ENCODE assay signal across 25 cellular contexts in genomic region chr4:172152284-172152683, GRCh38.
DNase-seq lines count a peak whose midpoint lies in the region; ATAC-seq, FAIRE-seq and TF ChIP-seq lines count a peak whose summit lies in the region.
"Had no signal": no experiment of that assay in that cellular context is flagged by ENCODE, and none has a peak within 500 bp of the region (broad histone marks: within the 10 kb centered on the region; RNA-seq: fewer than 3 reads in every experiment).

No MANE protein-coding gene starts in this region.

- H2AFZ ChIP-seq in MM.1S (ENCODE audit: low read length) (0 out of 2 replicates have a peak overlapping the region, but pooled peaks have one; percentile 4), astrocyte (ENCODE audit: low read depth, low read length) (peak overlapping the region; percentile 5)

- H3K36me3 Mint-ChIP-seq in astrocyte (ENCODE audit: low read depth, unreplicated experiment) = no peaks in the 10 kb centered on the region
- H3K36me3 Mint-ChIP-seq: CD4-positive, CD25-positive, alpha-beta regulatory T cell had no signal

- H3K4me3 ChIP-seq in GM12865 (ENCODE audit: low read depth, low read length) (no peak overlapping the region), MM.1S (ENCODE audit: low read length) (no peak overlapping the region), astrocyte (ENCODE audit: insufficient read depth, low read depth, low read length) (no peak overlapping the region), adrenal gland (no peak overlapping the region)
- H3K4me3 ChIP-seq in effector memory CD4-positive, alpha-beta T cell (ENCODE audit: insufficient read depth, low read depth, low read length, poor library complexity, severe bottlenecking) = no peak overlapping the region

- H3K9me3 ChIP-seq in MM.1S (replicated peaks; ENCODE audit: insufficient read depth, low read length) (no peaks in the 10 kb centered on the region), astrocyte (ENCODE audit: insufficient read depth, low read depth, low read length) (no peaks in the 10 kb centered on the region), adrenal gland (replicated peaks in 1 of 3) (no peaks in the 10 kb centered on the region)
- no peaks in the 10 kb centered on the region for H3K9me3 ChIP-seq in effector memory CD4-positive, alpha-beta T cell (ENCODE audit: control insufficient read depth, low read length)
- H3K9me3 ChIP-seq: SK-N-SH had no signal

- peak; percentile 65 for ATAC-seq in GM18868 (IDR thresholded peaks at IDR 0.05; ENCODE audit: unreplicated experiment)
- ATAC-seq: PC-3 had no signal

- no peaks in the 10 kb centered on the region for H3K9me3 Mint-ChIP-seq in astrocyte (ENCODE audit: unreplicated experiment)
- H3K9me3 Mint-ChIP-seq: H9; T-helper 1 cell treated with Interleukin-12 subunit alpha and Interleukin-12 subunit beta and Interleukin-4 antibody, amounts not matched to agents 30 μg/mL and 1 μg/mL, for 36 hours had no signal

- DNase-seq in GM12865 (ENCODE audit: low read depth) (peak; percentile 31), MM.1S (no peak), astrocyte (ENCODE audit: low read depth) (no peak), adrenal gland (no peak), caudate nucleus (lab: John Stamatoyannopoulos, UW) (no peak)
- no peak for DNase-seq in effector memory CD4-positive, alpha-beta T cell
- DNase-seq in effector CD4-positive, alpha-beta T cell = no peak
- DNase-seq: CD4-positive, CD25-positive, alpha-beta regulatory T cell; DMS153; DND-41; H9; Karpas-422; NCI-H1417 treated with DMSO at 0.1 percent for 48 hours; NCI-H1694 treated with DMSO at 0.1 percent for 48 hours; NCI-H2081 treated with DMSO at 0.1 percent for 48 hours; NCI-H2171 treated with DMSO at 0.1 percent for 48 hours; NCI-H345; NCI-H524; NCI-H748 treated with DMSO at 0.1 percent for 48 hours; PC-3; SK-N-SH; SW 1271 had no signal

- no peak overlapping the region for H3K4me3 Mint-ChIP-seq in astrocyte (ENCODE audit: unreplicated experiment)
- H3K4me3 Mint-ChIP-seq: CD4-positive, CD25-positive, alpha-beta regulatory T cell; H9; T-helper 1 cell treated with Interleukin-12 subunit alpha and Interleukin-12 subunit beta and Interleukin-4 antibody, amounts not matched to agents 30 μg/mL and 1 μg/mL, for 36 hours had no signal

- no peaks in the 10 kb centered on the region for H3K27me3 ChIP-seq in MM.1S (replicated peaks; ENCODE audit: insufficient read depth, low read length)
- no peaks in the 10 kb centered on the region for H3K27me3 ChIP-seq in astrocyte (ENCODE audit: insufficient read depth, low read length)
- H3K27me3 ChIP-seq in effector memory CD4-positive, alpha-beta T cell (replicated peaks; ENCODE audit: control insufficient read depth, insufficient read depth, low read length, poor library complexity, severe bottlenecking) = no peaks in the 10 kb centered on the region
- H3K27me3 ChIP-seq in adrenal gland = no peaks in the 10 kb centered on the region

- H3K36me3 ChIP-seq in MM.1S (replicated peaks; ENCODE audit: insufficient read depth, low read length) (no peaks in the 10 kb centered on the region), astrocyte (ENCODE audit: insufficient read depth, low read length) (no peaks in the 10 kb centered on the region), adrenal gland (replicated peaks in 1 of 2) (no peaks in the 10 kb centered on the region)
- no peaks in the 10 kb centered on the region for H3K36me3 ChIP-seq in effector memory CD4-positive, alpha-beta T cell (ENCODE audit: control insufficient read depth, insufficient read depth, low read length)

- no peak for FAIRE-seq in astrocyte (lab: Jason Lieb, UNC)

- H3K4me1 ChIP-seq in MM.1S (ENCODE audit: low read length) (no peaks in the 10 kb centered on the region), astrocyte (ENCODE audit: insufficient read depth, low read length) (no peaks in the 10 kb centered on the region), adrenal gland (replicated peaks in 1 of 2) (no peaks in the 10 kb centered on the region)
- no peaks in the 10 kb centered on the region for H3K4me1 ChIP-seq in effector memory CD4-positive, alpha-beta T cell (ENCODE audit: control insufficient read depth, insufficient read depth, low read length, poor library complexity, severe bottlenecking)

- H3F3A ChIP-seq in MM.1S (ENCODE audit: insufficient read depth, low read length) = no peaks in the 10 kb centered on the region

- no peak overlapping the region for H3K27ac Mint-ChIP-seq in astrocyte (ENCODE audit: unreplicated experiment)
- H3K27ac Mint-ChIP-seq: CD4-positive, CD25-positive, alpha-beta regulatory T cell; H9; T-helper 1 cell treated with Interleukin-12 subunit alpha and Interleukin-12 subunit beta and Interleukin-4 antibody, amounts not matched to agents 30 μg/mL and 1 μg/mL, for 36 hours had no signal

- no peak for TF ChIP-seq POLR2A in adrenal gland (IDR thresholded peaks at IDR 0.05)

- H3K4me1 Mint-ChIP-seq in astrocyte (ENCODE audit: low read depth, unreplicated experiment) = no peaks in the 10 kb centered on the region
- H3K4me1 Mint-ChIP-seq: CD4-positive, CD25-positive, alpha-beta regulatory T cell had no signal

- H3K4me2 ChIP-seq in MM.1S (ENCODE audit: low read depth, low read length) = peak overlapping the region; percentile 3; the same call in 1 of the 2 replicates
- no peak overlapping the region for H3K4me2 ChIP-seq in astrocyte (ENCODE audit: low read length)
- H3K4me2 ChIP-seq: SK-N-SH had no signal

- TF ChIP-seq CTCF in GM12865 (IDR thresholded peaks at IDR 0.05; ENCODE audit: insufficient read depth, low read depth, low read length, missing control alignments) (no peak), MM.1S (IDR thresholded peaks at IDR 0.05; ENCODE audit: low read length) (no peak), astrocyte (IDR thresholded peaks at IDR 0.05; ENCODE audit: insufficient read depth, low read depth, low read length) (no peak), adrenal gland (IDR thresholded peaks at IDR 0.05) (no peak)

- H3K79me2 ChIP-seq in MM.1S (ENCODE audit: low read length) (no peaks in the 10 kb centered on the region), astrocyte (ENCODE audit: insufficient read depth, low read length) (no peaks in the 10 kb centered on the region)

- 71 to 79% (median 76%) methylated on average over 3 of the region's 3 CpGs for WGBS in adrenal gland, 4 donors

- H4K20me1 ChIP-seq in MM.1S (ENCODE audit: insufficient read depth, low read length) (no peaks in the 10 kb centered on the region), astrocyte (ENCODE audit: insufficient read depth, low read length) (no peaks in the 10 kb centered on the region)

- H3K9me2 ChIP-seq in MM.1S (replicated peaks; ENCODE audit: insufficient read depth, low read length) = no peaks in the 10 kb centered on the region
- H3K9me2 ChIP-seq: SK-N-SH had no signal

- intact Hi-C loops in adrenal gland (cut with DNase I) = no loop called here

- H3K27ac ChIP-seq in MM.1S (ENCODE audit: low read length) (no peak overlapping the region), astrocyte (ENCODE audit: low read depth, low read length) (no peak overlapping the region), adrenal gland (no peak overlapping the region), caudate nucleus (ENCODE audit: low read depth, low read length) (no peak overlapping the region)
- no peak overlapping the region for H3K27ac ChIP-seq in effector memory CD4-positive, alpha-beta T cell (ENCODE audit: insufficient read depth, low read length, poor library complexity, severe bottlenecking)
- H3K27ac ChIP-seq: HL-60 had no signal

- H3K9ac ChIP-seq in MM.1S (ENCODE audit: low read length) = no peak overlapping the region
- H3K9ac ChIP-seq in astrocyte (ENCODE audit: low read length) = no peak overlapping the region
- H3K9ac ChIP-seq: SK-N-SH had no signal

- no peaks in the 10 kb centered on the region for H3K27me3 Mint-ChIP-seq in astrocyte (ENCODE audit: low read depth, unreplicated experiment)
- H3K27me3 Mint-ChIP-seq: CD4-positive, CD25-positive, alpha-beta regulatory T cell had no signal
